In genomic region chr1:33152685-33153432, GRCh38 we compare ENCODE assay signal across 8 cellular contexts.
DNase-seq lines count a peak whose midpoint lies in the region; ATAC-seq lines count a peak whose summit lies in the region.

No MANE protein-coding gene starts in this region.

- peak in 12 of 14 donors; percentile 33 to 79 (median 52) for DNase-seq in C1 segment of cervical spinal cord (lab: John Stamatoyannopoulos, UW)
- peak; percentile 52 for DNase-seq in NCI-H128 (lab: John Stamatoyannopoulos, UW; ENCODE audit: unreplicated experiment)
- DNase-seq in cerebellar cortex (ENCODE audit: low spot score) = peak; percentile 31
- peak; percentile 81 for DNase-seq in medulla oblongata (ENCODE audit: extremely low spot score)
- DNase-seq in activated CD4-positive, CD25-positive, alpha-beta regulatory T cell treated with anti-CD3 and anti-CD28 coated beads, Interleukin-2, amount 50 U/mL, for 72 hours = no peak
- DNase-seq in NCI-H510A treated with DMSO at 0.1 percent for 48 hours (lab: John Stamatoyannopoulos, UW) = no peak
- no peak for DNase-seq in Kasumi-1 (lab: John Stamatoyannopoulos, UW)

- no peak for ATAC-seq in GM18870 (IDR thresholded peaks at IDR 0.05; ENCODE audit: unreplicated experiment)

Comparison
In these comparisons a context has a peak if more than half of its experiments do, and no peak if none do; other contexts are left out.
1. DNase-seq: peak in C1 segment of cervical spinal cord (12 of 14), NCI-H128 (single experiment), cerebellar cortex (single experiment) and medulla oblongata (single experiment); none in activated CD4-positive, CD25-positive, alpha-beta regulatory T cell treated with anti-CD3 and anti-CD28 coated beads, Interleukin-2, amount 50 U/mL, for 72 hours (single experiment), NCI-H510A treated with DMSO at 0.1 percent for 48 hours (single experiment) and Kasumi-1 (0 of 2).